ENCODE assay signal across 10 cellular contexts in the genomic region with DNA sequence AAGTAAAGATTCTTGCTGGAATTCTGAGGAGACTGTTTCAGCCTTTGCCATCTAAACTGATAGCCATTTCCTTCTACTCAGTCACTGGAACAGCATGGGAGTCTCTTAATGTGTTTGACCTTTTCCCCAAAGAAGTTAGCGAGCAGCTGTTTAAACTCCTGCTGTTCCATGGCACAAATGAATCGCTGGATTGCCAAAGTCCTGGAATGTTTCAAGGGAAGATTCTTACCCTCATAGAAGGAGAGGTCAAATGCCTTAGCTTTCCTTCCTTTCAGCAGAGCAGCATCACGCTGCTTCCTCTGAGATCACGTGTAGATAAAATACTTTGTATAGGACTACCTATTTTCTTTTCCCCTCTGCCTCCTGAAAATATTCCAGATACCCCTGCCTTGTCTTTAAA. TPM values are rescaled to one million over a fixed set of nuclear protein-coding genes. Genes with fewer than 3 reads are reported as not detected.
DNase-seq lines count a peak whose midpoint lies in the region; ATAC-seq and TF ChIP-seq lines count a peak whose summit lies in the region.
"Had no signal": no experiment of that assay in that cellular context is flagged by ENCODE, and none has a peak within 500 bp of the region (broad histone marks: within the 10 kb centered on the region; RNA-seq: fewer than 3 reads in every experiment).

No MANE protein-coding gene starts in this region.

- no peaks in the 10 kb centered on the region for H3K9me3 Mint-ChIP-seq in activated naive CD4-positive, alpha-beta T cell treated with anti-CD3 and anti-CD28 coated beads, Interleukin-2, amount 10 ng/mL, durations not matched to agents 7 days and 5 days

- no peaks in the 10 kb centered on the region for H3K4me1 Mint-ChIP-seq in activated naive CD4-positive, alpha-beta T cell treated with anti-CD3 and anti-CD28 coated beads, Interleukin-2, amount 10 ng/mL, durations not matched to agents 7 days and 5 days

- WGBS in adrenal gland, 4 donors = 38 to 56% (median 47%) methylated on average over 4 of the region's 4 CpGs
- WGBS in right cardiac atrium = 10% methylated on average over 4 of the region's 4 CpGs

- H3K36me3 ChIP-seq in adrenal gland (replicated peaks in 1 of 2) = peaks cover 0 to 1% of the 10 kb centered on the region in 2 donors
- peaks cover 1% of the 10 kb centered on the region for H3K36me3 ChIP-seq in H7 (replicated peaks; ENCODE audit: control insufficient read depth, insufficient read depth, low read length)

- H3K27ac ChIP-seq in adrenal gland (peak overlapping the region in 4 of 5 donors; percentile 24 to 83 (median 48)), right cardiac atrium (ENCODE audit: low read length) (peak overlapping the region; percentile 75)

- no peak overlapping the region for H3K4me3 Mint-ChIP-seq in activated naive CD4-positive, alpha-beta T cell treated with anti-CD3 and anti-CD28 coated beads, Interleukin-2, amount 10 ng/mL, durations not matched to agents 7 days and 5 days

- CTCF ChIA-PET in activated naive CD4-positive, alpha-beta T cell treated with anti-CD3 and anti-CD28 coated beads, Interleukin-2, amount 10 ng/mL, durations not matched to agents 7 days and 5 days (lab: Charles Lee) = interaction anchor here (1.2 kb wide), 1 partner anchor 10 kb away, joined by 7 read pairs; a partner anchor contains a TSS

- H3K4me1 ChIP-seq in adrenal gland (replicated peaks in 1 of 2) = peaks cover 0 to 21% of the 10 kb centered on the region in 2 donors
- H3K4me1 ChIP-seq in right cardiac atrium (ENCODE audit: control insufficient read depth, insufficient read depth, low read length) = no peaks in the 10 kb centered on the region

- peak; percentile 57 for DNase-seq in GM04503 (ENCODE audit: low read depth)
- peak in 3 of 7 donors; percentile 21 to 65 (median 43) for DNase-seq in adrenal gland
- DNase-seq in right cardiac atrium = no peak
- peak; percentile 85 for DNase-seq in renal cortical epithelial cell (ENCODE audit: low read depth)
- no peak for DNase-seq in NCI-H1694 treated with DMSO at 0.1 percent for 48 hours (lab: John Stamatoyannopoulos, UW)
- no peak for DNase-seq in activated naive CD4-positive, alpha-beta T cell treated with anti-CD3 and anti-CD28 coated beads, Interleukin-2, amount 10 ng/mL, durations not matched to agents 7 days and 5 days
- no peak for DNase-seq in H7
- DNase-seq in CD1c-positive myeloid dendritic cell (ENCODE audit: extremely low spot score) = no peak
- DNase-seq: NCI-H510A treated with DMSO at 0.1 percent for 48 hours had no signal

- peaks cover 3% of the 10 kb centered on the region for H3K27me3 Mint-ChIP-seq in activated naive CD4-positive, alpha-beta T cell treated with anti-CD3 and anti-CD28 coated beads, Interleukin-2, amount 10 ng/mL, durations not matched to agents 7 days and 5 days

- no peak overlapping the region for H3K27ac Mint-ChIP-seq in activated naive CD4-positive, alpha-beta T cell treated with anti-CD3 and anti-CD28 coated beads, Interleukin-2, amount 10 ng/mL, durations not matched to agents 7 days and 5 days

- intact Hi-C loops in adrenal gland (cut with DNase I) (no loop called here), right cardiac atrium (cut with DNase I) (no loop called here)

- no peaks in the 10 kb centered on the region for H3K27me3 ChIP-seq in adrenal gland
- no peaks in the 10 kb centered on the region for H3K27me3 ChIP-seq in right cardiac atrium (ENCODE audit: control insufficient read depth, insufficient read depth)
- H3K27me3 ChIP-seq in H7 (ENCODE audit: control insufficient read depth, insufficient read depth, low read length) = no peaks in the 10 kb centered on the region

- H3K36me3 Mint-ChIP-seq in activated naive CD4-positive, alpha-beta T cell treated with anti-CD3 and anti-CD28 coated beads, Interleukin-2, amount 10 ng/mL, durations not matched to agents 7 days and 5 days = no peaks in the 10 kb centered on the region

- H3K9me3 ChIP-seq in adrenal gland (replicated peaks in 1 of 3) = no peaks in the 10 kb centered on the region
- no peaks in the 10 kb centered on the region for H3K9me3 ChIP-seq in right cardiac atrium (ENCODE audit: control insufficient read depth, low read length)

- ATAC-seq in right cardiac atrium = peak; percentile 87 to 89
- ATAC-seq: esophagus mucosa had no signal

- no peak for TF ChIP-seq POLR2A in adrenal gland (IDR thresholded peaks at IDR 0.05)

- H3K4me3 ChIP-seq in adrenal gland = no peak overlapping the region
- H3K4me3 ChIP-seq in right cardiac atrium (ENCODE audit: low read length) = no peak overlapping the region
- no peak overlapping the region for H3K4me3 ChIP-seq in H7 (ENCODE audit: insufficient read depth, low read depth, low read length)

- no peak for TF ChIP-seq CTCF in adrenal gland (IDR thresholded peaks at IDR 0.05)

RNA-seq across cellular contexts. Expression of a gene that starts 10.5 kb away (rescaled TPM):
- total RNA-seq in adrenal gland (10 to 100 TPM; 19.8 to 89.8 (median 38.1) TPM), right cardiac atrium (10 to 100 TPM; 32.9 to 44.5 (median 36.9) TPM), renal cortical epithelial cell (27.3 and 55.8 TPM in 2 replicates)
- polyA plus RNA-seq in adrenal gland (100 to 1,000 TPM in 2 of 3 donors, 10 to 100 TPM in 1; 33.5 to 300 (median 122) TPM), right cardiac atrium (24.1 TPM)
- 39.8 and 57.5 TPM in 2 replicates for total RNA-seq in H7 (2014; rRNA removed; shearing (Covaris generic))

Comparison
In these comparisons a context has a peak if more than half of its experiments do, and no peak if none do; other contexts are left out.
1. DNase-seq: peak in GM04503 (single experiment) and renal cortical epithelial cell (single experiment); none in right cardiac atrium (0 of 3), NCI-H1694 treated with DMSO at 0.1 percent for 48 hours (single experiment), activated naive CD4-positive, alpha-beta T cell treated with anti-CD3 and anti-CD28 coated beads, Interleukin-2, amount 10 ng/mL, durations not matched to agents 7 days and 5 days (single experiment), H7 (single experiment) and CD1c-positive myeloid dendritic cell (single experiment).